Comparison of ENCODE assay signal across 8 cellular contexts in the genomic region with DNA sequence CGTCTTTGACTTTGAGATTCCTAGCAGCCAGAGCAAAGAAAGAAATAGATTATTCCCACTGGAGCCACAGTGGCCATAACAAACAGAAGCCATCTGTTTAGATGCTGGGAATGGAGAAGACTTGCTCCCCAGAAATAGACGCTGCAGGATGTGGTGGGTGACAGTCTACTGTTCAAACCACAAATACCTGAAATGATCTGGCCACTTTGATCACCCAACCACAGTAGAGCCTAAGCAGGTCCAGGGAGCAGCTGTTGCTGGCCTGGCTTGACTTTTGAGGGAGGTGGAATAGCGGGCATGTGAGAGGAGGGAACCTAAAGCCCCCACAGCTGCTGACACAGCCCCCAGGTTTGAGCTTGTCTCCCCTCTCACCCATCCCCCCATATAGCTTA. TPM values are rescaled to one million over a fixed set of nuclear protein-coding genes. Genes with fewer than 3 reads are reported as not detected.
DNase-seq lines count a peak whose midpoint lies in the region; ATAC-seq lines count a peak whose summit lies in the region.

No MANE protein-coding gene starts in this region.

- no peaks in the 10 kb centered on the region for H3K9me3 Mint-ChIP-seq in T-helper 1 cell treated with Interleukin-12 subunit alpha and Interleukin-12 subunit beta and Interleukin-4 antibody, amounts not matched to agents 30 μg/mL and 1 μg/mL, for 36 hours

- ATAC-seq in activated CD4-positive, CD25-positive, alpha-beta regulatory T cell treated with anti-CD3 and anti-CD28 coated beads, Interleukin-2, amount 50 U/mL, for 24 hours, result peak; percentile 25 to 42
- peak; percentile 42 for ATAC-seq in HG02885 (IDR thresholded peaks at IDR 0.05; ENCODE audit: poor library complexity, unreplicated experiment)

- peak overlapping the region; percentile 86 for H3K27ac Mint-ChIP-seq in T-helper 1 cell treated with Interleukin-12 subunit alpha and Interleukin-12 subunit beta and Interleukin-4 antibody, amounts not matched to agents 30 μg/mL and 1 μg/mL, for 36 hours

- no peak for DNase-seq in activated CD4-positive, CD25-positive, alpha-beta regulatory T cell (lab: John Stamatoyannopoulos, UW)
- DNase-seq in activated gamma-delta T cell treated with Interleukin-2 at 50 U/mL for 16 hours, result no peak
- no peak for DNase-seq in ureter (ENCODE audit: low spot score)
- DNase-seq in NCI-H187 (lab: John Stamatoyannopoulos, UW), result no peak

- H3K9me3 ChIP-seq in mesodermal cell (ENCODE audit: control insufficient read depth, low read length), result no peaks in the 10 kb centered on the region

- no peaks in the 10 kb centered on the region for H3K27me3 Mint-ChIP-seq in T-helper 1 cell treated with Interleukin-12 subunit alpha and Interleukin-12 subunit beta and Interleukin-4 antibody, amounts not matched to agents 30 μg/mL and 1 μg/mL, for 36 hours (ENCODE audit: low read depth)

- peak overlapping the region; percentile 23 for H3K27ac ChIP-seq in mesodermal cell (ENCODE audit: low read depth, low read length, severe bottlenecking)

- peak overlapping the region; percentile 76 for H3K4me3 Mint-ChIP-seq in T-helper 1 cell treated with Interleukin-12 subunit alpha and Interleukin-12 subunit beta and Interleukin-4 antibody, amounts not matched to agents 30 μg/mL and 1 μg/mL, for 36 hours

- no peak overlapping the region for H3K4me3 ChIP-seq in mesodermal cell (ENCODE audit: extremely low read depth, insufficient read depth, low read length, poor library complexity, severe bottlenecking)

- peaks cover 65% of the 10 kb centered on the region for H3K4me1 Mint-ChIP-seq in T-helper 1 cell treated with Interleukin-12 subunit alpha and Interleukin-12 subunit beta and Interleukin-4 antibody, amounts not matched to agents 30 μg/mL and 1 μg/mL, for 36 hours (ENCODE audit: low read depth)

- H3K4me1 ChIP-seq in mesodermal cell (ENCODE audit: control insufficient read depth, insufficient read depth, low read length, poor library complexity, severe bottlenecking), result peaks cover 31% of the 10 kb centered on the region

- H3K36me3 Mint-ChIP-seq in T-helper 1 cell treated with Interleukin-12 subunit alpha and Interleukin-12 subunit beta and Interleukin-4 antibody, amounts not matched to agents 30 μg/mL and 1 μg/mL, for 36 hours (ENCODE audit: low read depth), result peaks cover 45% of the 10 kb centered on the region

- peaks cover 81% of the 10 kb centered on the region for H3K36me3 ChIP-seq in mesodermal cell (ENCODE audit: control insufficient read depth, insufficient read depth, low read length)

- WGBS in mesodermal cell (ENCODE audit: insufficient coverage in 2 of 2), 2 experiments, result 100% methylated on average over 1 of the region's 3 CpGs; no CpG with 5 or more reads in 1 of the 2 experiments

RNA-seq across cellular contexts. Expression of a gene that starts 38.6 kb away (rescaled TPM):
- polyA plus RNA-seq in mesodermal cell (2013, experiment 1 of 2), result 25.4 TPM
- polyA plus RNA-seq in mesodermal cell (2013, experiment 2 of 2), result 21.4 TPM
- 20.4 TPM for total RNA-seq in ureter
